13 cellular contexts compared by ENCODE assay signal in genomic region chr9:137275937-137276756, GRCh38. TPM values are rescaled to one million over a fixed set of nuclear protein-coding genes. Genes with fewer than 3 reads are reported as not detected.
DNase-seq lines count a peak whose midpoint lies in the region; ATAC-seq, FAIRE-seq and TF ChIP-seq lines count a peak whose summit lies in the region.
"Had no signal": no experiment of that assay in that cellular context is flagged by ENCODE, and none has a peak within 500 bp of the region (broad histone marks: within the 10 kb centered on the region; RNA-seq: fewer than 3 reads in every experiment).

No MANE protein-coding gene starts in this region.

- TF ChIP-seq CTCF in GM12878 (IDR thresholded peaks at IDR 0.05 in 2 of 3, conservative IDR thresholded peaks at IDR 0.05 in 1 of 3; ENCODE audit: control insufficient read depth in 2 of 3, extremely low read depth in 1 of 3, insufficient read depth in 1 of 3, low read depth in 3 of 3, low read length in 3 of 3) (no peak), upper lobe of right lung (IDR thresholded peaks at IDR 0.05) (no peak)

- H3K27me3 Mint-ChIP-seq in activated naive CD4-positive, alpha-beta T cell treated with anti-CD3 and anti-CD28 coated beads, Interleukin-2, amount 10 ng/mL, durations not matched to agents 7 days and 5 days, result peaks cover 38% of the 10 kb centered on the region

- TF ChIP-seq POLR2A in GM12878 (IDR thresholded peaks at IDR 0.05; ENCODE audit: low read depth, low read length), result no peak

- H3K79me2 ChIP-seq in GM12878 (ENCODE audit: control insufficient read depth, insufficient read depth, low read length), result peaks cover 19% of the 10 kb centered on the region

- DNase-seq in activated naive CD4-positive, alpha-beta T cell treated with anti-CD3 and anti-CD28 coated beads, Interleukin-2, amount 10 ng/mL, durations not matched to agents 7 days and 5 days, result no peak
- DNase-seq in activated naive CD4-positive, alpha-beta T cell treated with anti-CD3 and anti-CD28 coated beads, Interleukin-2, amount 50 U/mL, for 16 hours, result no peak
- DNase-seq in GM12878 (ENCODE audit: low read depth, low spot score), result no peak
- DNase-seq in upper lobe of right lung, result peak; percentile 65
- DNase-seq in GM19239 (ENCODE audit: insufficient read length, low spot score), result no peak
- DNase-seq in AG20443 (ENCODE audit: low spot score), result no peak
- no peak for DNase-seq in NCI-H524 treated with DMSO at 0.1 percent for 48 hours (lab: John Stamatoyannopoulos, UW)
- DNase-seq: effector CD8-positive, alpha-beta T cell; NK-92 treated with Interleukin-12 subunit alpha and Interleukin-12 subunit beta, amount 100 ng/mL, for 24 hours had no signal

- H3K9ac ChIP-seq in GM12878 (ENCODE audit: control insufficient read depth, insufficient read depth, low read length), result no peak overlapping the region; the same call in 1 of the 2 replicates

- peaks cover 36% of the 10 kb centered on the region for H3K4me1 ChIP-seq in GM12878 (ENCODE audit: control insufficient read depth, insufficient read depth, low read length)
- H3K4me1 ChIP-seq in mesodermal cell (ENCODE audit: control insufficient read depth, insufficient read depth, low read length, poor library complexity, severe bottlenecking), result peaks cover 23% of the 10 kb centered on the region
- H3K4me1 ChIP-seq in upper lobe of right lung, result peaks cover 34% of the 10 kb centered on the region

- peaks cover 31% of the 10 kb centered on the region for H3K4me1 Mint-ChIP-seq in activated naive CD4-positive, alpha-beta T cell treated with anti-CD3 and anti-CD28 coated beads, Interleukin-2, amount 10 ng/mL, durations not matched to agents 7 days and 5 days

- H3K36me3 Mint-ChIP-seq in activated naive CD4-positive, alpha-beta T cell treated with anti-CD3 and anti-CD28 coated beads, Interleukin-2, amount 10 ng/mL, durations not matched to agents 7 days and 5 days, result peaks cover 7% of the 10 kb centered on the region

- RAD21 ChIA-PET in GM12878 (lab: Charles Lee; ENCODE audit: unreplicated experiment), result interaction anchor here (0.9 to 1.7 kb wide), 7 partner anchors 11 to 40 kb away, joined by 3 to 9 read pairs (median 3); partner anchors contain the start of gene NRARP

- no TSS peak for BruUV-seq in GM12878 (replicated peaks; lab: Mats Ljungman, UMichigan)

- H3K9me3 Mint-ChIP-seq in activated naive CD4-positive, alpha-beta T cell treated with anti-CD3 and anti-CD28 coated beads, Interleukin-2, amount 10 ng/mL, durations not matched to agents 7 days and 5 days, result no peaks in the 10 kb centered on the region

- peak overlapping the region; percentile 95 for H3K27ac ChIP-seq in GM12878 (ENCODE audit: control insufficient read depth, insufficient read depth)
- H3K27ac ChIP-seq in mesodermal cell (ENCODE audit: low read depth, low read length, severe bottlenecking), result peak overlapping the region; percentile 91
- H3K27ac ChIP-seq in upper lobe of right lung, result peak overlapping the region; percentile 95

- FAIRE-seq in GM12878 (lab: Jason Lieb, UNC) (no peak), GM19239 (lab: Jason Lieb, UNC) (no peak)
- FAIRE-seq: HTR-8/SVneo had no signal

- no peaks in the 10 kb centered on the region for H3K9me3 ChIP-seq in GM12878 (replicated peaks; ENCODE audit: control insufficient read depth, insufficient read depth, low read length)
- H3K9me3 ChIP-seq in mesodermal cell (ENCODE audit: control insufficient read depth, low read length), result no peaks in the 10 kb centered on the region
- no peaks in the 10 kb centered on the region for H3K9me3 ChIP-seq in upper lobe of right lung

- CTCF ChIA-PET in activated naive CD4-positive, alpha-beta T cell treated with anti-CD3 and anti-CD28 coated beads, Interleukin-2, amount 10 ng/mL, durations not matched to agents 7 days and 5 days (lab: Charles Lee), result no interaction called here
- CTCF ChIA-PET in GM12878 (lab: Yijun Ruan, JAX), result interaction anchor here (0.9 to 1.6 kb wide), 9 partner anchors 8 to 247 kb away, joined by 3 to 6 read pairs (median 3); partner anchors contain the start of genes EXD3, NOXA1 and RNF224

- WGBS in GM12878 (ENCODE audit: insufficient coverage, insufficient replicate concordance, low lambda C conversion rate, missing lambda C conversion rate), result 87% methylated on average over 20 of the region's 20 CpGs
- 87 to 88% methylated on average over 15 to 20 of the region's 20 CpGs for WGBS in mesodermal cell (ENCODE audit: insufficient coverage in 2 of 2), 2 experiments

- peak overlapping the region; percentile 50 for H3K4me3 Mint-ChIP-seq in activated naive CD4-positive, alpha-beta T cell treated with anti-CD3 and anti-CD28 coated beads, Interleukin-2, amount 10 ng/mL, durations not matched to agents 7 days and 5 days

- H3K36me3 ChIP-seq in GM12878 (ENCODE audit: control insufficient read depth in 2 of 2, insufficient read depth in 2 of 2, low read length in 1 of 2), result peaks cover 0 to 2% of the 10 kb centered on the region in 2 experiments; a peak in 2 of 4 replicates
- H3K36me3 ChIP-seq in mesodermal cell (ENCODE audit: control insufficient read depth, insufficient read depth, low read length), result peaks cover 40% of the 10 kb centered on the region
- peaks cover 34% of the 10 kb centered on the region for H3K36me3 ChIP-seq in upper lobe of right lung

- H3K4me2 ChIP-seq in GM12878 (ENCODE audit: control insufficient read depth, insufficient read depth), result peak overlapping the region; percentile 97

- no peaks in the 10 kb centered on the region for H4K20me1 ChIP-seq in GM12878 (ENCODE audit: control insufficient read depth, insufficient read depth)

- SMC1A ChIA-PET in GM12878 (lab: Charles Lee; ENCODE audit: uncharacterized antibody, unreplicated experiment), result interaction anchor here (1.0 to 1.6 kb wide), 2 partner anchors 10 to 38 kb away, joined by 3 to 6 read pairs; no protein-coding TSS in a partner anchor

- POLR2A ChIA-PET in GM12878 (lab: Charles Lee), result interaction anchor here (1.3 to 2.5 kb wide), 3 partner anchors 36 to 147 kb away, joined by 5 to 14 read pairs (median 7); partner anchors contain the start of genes EXD3, NOXA1 and TUBB4B

- in situ Hi-C loops in GM12878 (cut with MboI), result no loop called here

- no peak for TF ChIP-seq EP300 in GM12878 (IDR thresholded peaks at IDR 0.05; ENCODE audit: borderline replicate concordance in 1 of 2, control insufficient read depth in 1 of 2, low read depth in 2 of 2, low read length in 2 of 2)

- peak overlapping the region; percentile 92; the same call in 1 of the 2 replicates for H3K4me3 ChIP-seq in GM12878
- H3K4me3 ChIP-seq in mesodermal cell (ENCODE audit: extremely low read depth, insufficient read depth, low read length, poor library complexity, severe bottlenecking), result peak overlapping the region; percentile 64
- H3K4me3 ChIP-seq in upper lobe of right lung, result no peak overlapping the region

- H3K27me3 ChIP-seq in GM12878 (replicated peaks in 1 of 2; ENCODE audit: control insufficient read depth in 2 of 2, insufficient read depth in 2 of 2, low read length in 1 of 2), result no peaks in the 10 kb centered on the region
- no peaks in the 10 kb centered on the region for H3K27me3 ChIP-seq in upper lobe of right lung

- H2AFZ ChIP-seq in GM12878 (ENCODE audit: control insufficient read depth, low read depth, low read length), result no peak overlapping the region

- ATAC-seq in GM12878 (no peak), upper lobe of right lung (no peak)

- H3K27ac Mint-ChIP-seq in activated naive CD4-positive, alpha-beta T cell treated with anti-CD3 and anti-CD28 coated beads, Interleukin-2, amount 10 ng/mL, durations not matched to agents 7 days and 5 days, result peak overlapping the region; percentile 37

- no peak for TF ChIP-seq RAD21 in GM12878 (IDR thresholded peaks at IDR 0.05; ENCODE audit: insufficient read depth, low read depth, low read length)

- intact Hi-C loops in GM12878 (cut with micrococcal nuclease; ENCODE audit: unreplicated experiment) (no loop called here), upper lobe of right lung (cut with DNase I) (no loop called here)

RNA-seq across cellular contexts. Expression of gene TOR4A, which starts 1.4 kb away (rescaled TPM):
- total RNA-seq in GM12878 (2013; cell fraction: nucleolus; rRNA removed), result 22.6 and 29.1 TPM in 2 replicates
- total RNA-seq in GM12878 (2014; rRNA removed) (13.8 and 14.6 TPM in 2 replicates), GM12878 (2014; rRNA removed; fragmentation: Illumina TruSeq; extraction: Trizol) (3.9 TPM in 2 replicates), GM12878 (2021) (19.6 and 19.9 TPM in 2 replicates), upper lobe of right lung (27.4 TPM)
- polyA plus RNA-seq in GM12878 (2011; ENCODE audit: low read depth), result 1.8 TPM
- polyA plus RNA-seq in GM12878 (2011; rRNA removed) (2.2 and 4.6 TPM in 2 replicates), GM12878 (2014; fragmentation: Illumina TruSeq; extraction: Trizol) (1.3 and 3.0 TPM in 2 replicates), GM12878 (2014; fragmentation: Nextera tagmentation; extraction: Ambion mirVana) (1 to 10 TPM; 2.2 to 3.4 TPM), GM12878 (2014; rRNA removed) (14.6 and 16.0 TPM in 2 replicates), GM12878 (2016; fragmentation: Nextera tagmentation; extraction: Ambion mirVana) (1 to 10 TPM; 2.0 to 3.0 TPM)
- 8.0 and 11.9 TPM in 2 replicates for polyA plus RNA-seq in GM12878 (2011; cell fraction: cytosol; rRNA removed)
- polyA plus RNA-seq in GM12878 (2011; cell fraction: nucleus; rRNA removed), result 16.8 and 21.7 TPM in 2 replicates
- polyA plus RNA-seq in GM12878 (2012), result 8.2 and 9.1 TPM in 2 replicates
- polyA minus RNA-seq in GM12878 (2011; rRNA and poly(A)+ RNA removed), result 2.2 and 6.7 TPM in 2 replicates
- polyA minus RNA-seq in GM12878 (2011; cell fraction: cytosol; rRNA and poly(A)+ RNA removed), result 6.8 and 7.1 TPM in 2 replicates
- polyA minus RNA-seq in GM12878 (2011; cell fraction: nucleus; rRNA and poly(A)+ RNA removed), result 8.2 and 14.4 TPM in 2 replicates
- polyA plus RNA-seq in mesodermal cell (2013, experiment 1 of 2), result 19.6 TPM
- polyA plus RNA-seq in mesodermal cell (2013, experiment 2 of 2), result 15.5 TPM

RNA-seq across cellular contexts. Expression of gene NELFB, which starts 21.0 kb away (rescaled TPM):
- 13.6 and 13.9 TPM in 2 replicates for total RNA-seq in GM12878 (2013; cell fraction: nucleolus; rRNA removed)
- 34.0 and 39.3 TPM in 2 replicates for total RNA-seq in GM12878 (2014; rRNA removed)
- total RNA-seq in GM12878 (2014; rRNA removed; fragmentation: Illumina TruSeq; extraction: Trizol), result 14.6 and 16.1 TPM in 2 replicates
- 61.2 and 63.4 TPM in 2 replicates for total RNA-seq in GM12878 (2021)
- 12.6 TPM for polyA plus RNA-seq in GM12878 (2011; ENCODE audit: low read depth)
- polyA plus RNA-seq in GM12878 (2011; rRNA removed), result 11.9 and 22.6 TPM in 2 replicates
- 44.0 and 53.0 TPM in 2 replicates for polyA plus RNA-seq in GM12878 (2011; cell fraction: cytosol; rRNA removed)
- 52.1 and 64.2 TPM in 2 replicates for polyA plus RNA-seq in GM12878 (2011; cell fraction: nucleus; rRNA removed)
- 32.6 and 37.0 TPM in 2 replicates for polyA plus RNA-seq in GM12878 (2012)
- 5.0 and 18.2 TPM in 2 replicates for polyA plus RNA-seq in GM12878 (2014; fragmentation: Illumina TruSeq; extraction: Trizol)
- polyA plus RNA-seq in GM12878 (2014; fragmentation: Nextera tagmentation; extraction: Ambion mirVana), result under 1 TPM; 0.19 to 0.68 TPM
- polyA plus RNA-seq in GM12878 (2014; rRNA removed), result 41.1 and 45.3 TPM in 2 replicates
- polyA plus RNA-seq in GM12878 (2016; fragmentation: Nextera tagmentation; extraction: Ambion mirVana), result 10 to 100 TPM; 40.3 to 42.4 TPM
- 21.6 and 47.4 TPM in 2 replicates for polyA minus RNA-seq in GM12878 (2011; rRNA and poly(A)+ RNA removed)
- polyA minus RNA-seq in GM12878 (2011; cell fraction: cytosol; rRNA and poly(A)+ RNA removed), result 18.4 and 20.5 TPM in 2 replicates
- 7.5 and 13.3 TPM in 2 replicates for polyA minus RNA-seq in GM12878 (2011; cell fraction: nucleus; rRNA and poly(A)+ RNA removed)
- polyA plus RNA-seq in mesodermal cell (2013, experiment 1 of 2), result 60.0 TPM
- 50.4 TPM for polyA plus RNA-seq in mesodermal cell (2013, experiment 2 of 2)
- total RNA-seq in upper lobe of right lung, result 47.2 TPM

RNA-seq across cellular contexts. Expression of gene STPG3, which starts 25.1 kb away (rescaled TPM):
- not detected in 2 replicates for total RNA-seq in GM12878 (2013; cell fraction: nucleolus; rRNA removed)
- total RNA-seq in GM12878 (2014; rRNA removed), result not detected in 2 replicates
- total RNA-seq in GM12878 (2014; rRNA removed; fragmentation: Illumina TruSeq; extraction: Trizol), result not detected in 2 replicates
- total RNA-seq in GM12878 (2021), result not detected in 2 replicates
- polyA plus RNA-seq in GM12878 (2011; ENCODE audit: low read depth), result not detected
- polyA plus RNA-seq in GM12878 (2011; rRNA removed), result not detected in 2 replicates
- not detected in 2 replicates for polyA plus RNA-seq in GM12878 (2011; cell fraction: cytosol; rRNA removed)
- 0.12 TPM in 1 of 2 replicates, not detected in the other for polyA plus RNA-seq in GM12878 (2011; cell fraction: nucleus; rRNA removed)
- 0.28 and 0.80 TPM in 2 replicates for polyA plus RNA-seq in GM12878 (2012)
- polyA plus RNA-seq in GM12878 (2014; fragmentation: Illumina TruSeq; extraction: Trizol), result not detected in 2 replicates
- polyA plus RNA-seq in GM12878 (2014; fragmentation: Nextera tagmentation; extraction: Ambion mirVana), result not detected
- not detected in 2 replicates for polyA plus RNA-seq in GM12878 (2014; rRNA removed)
- not detected for polyA plus RNA-seq in GM12878 (2016; fragmentation: Nextera tagmentation; extraction: Ambion mirVana)
- not detected in 2 replicates for polyA minus RNA-seq in GM12878 (2011; rRNA and poly(A)+ RNA removed)
- not detected in 2 replicates for polyA minus RNA-seq in GM12878 (2011; cell fraction: cytosol; rRNA and poly(A)+ RNA removed)
- not detected in 2 replicates for polyA minus RNA-seq in GM12878 (2011; cell fraction: nucleus; rRNA and poly(A)+ RNA removed)
- polyA plus RNA-seq in mesodermal cell (2013, experiment 1 of 2), result not detected
- polyA plus RNA-seq in mesodermal cell (2013, experiment 2 of 2), result not detected
- not detected for total RNA-seq in upper lobe of right lung
- total RNA-seq: activated CD8-positive, alpha-beta memory T cell treated with anti-CD3 and anti-CD28 coated beads for 36 hours; kidney epithelial cell had no signal

RNA-seq across cellular contexts. Expression of gene NRARP, which starts 25.9 kb away (rescaled TPM):
- total RNA-seq in GM12878 (2013; cell fraction: nucleolus; rRNA removed), result 7.0 and 7.7 TPM in 2 replicates
- total RNA-seq in GM12878 (2014; rRNA removed) (2.7 and 3.7 TPM in 2 replicates), GM12878 (2014; rRNA removed; fragmentation: Illumina TruSeq; extraction: Trizol) (0.64 and 0.67 TPM in 2 replicates), GM12878 (2021) (8.4 and 9.2 TPM in 2 replicates), upper lobe of right lung (21.5 TPM)
- polyA plus RNA-seq in GM12878 (2011; ENCODE audit: low read depth), result 0.56 TPM
- polyA plus RNA-seq in GM12878 (2011; rRNA removed) (1.6 and 2.6 TPM in 2 replicates), GM12878 (2014; fragmentation: Illumina TruSeq; extraction: Trizol) (1.4 and 1.8 TPM in 2 replicates), GM12878 (2014; fragmentation: Nextera tagmentation; extraction: Ambion mirVana) (not detected), GM12878 (2014; rRNA removed) (5.5 and 7.2 TPM in 2 replicates), GM12878 (2016; fragmentation: Nextera tagmentation; extraction: Ambion mirVana) (under 1 TPM; 0.06 to 0.15 TPM)
- 3.3 TPM in 2 replicates for polyA plus RNA-seq in GM12878 (2011; cell fraction: cytosol; rRNA removed)
- polyA plus RNA-seq in GM12878 (2011; cell fraction: nucleus; rRNA removed), result 5.8 and 5.9 TPM in 2 replicates
- polyA plus RNA-seq in GM12878 (2012), result 2.4 and 2.8 TPM in 2 replicates
- 0.51 and 0.93 TPM in 2 replicates for polyA minus RNA-seq in GM12878 (2011; rRNA and poly(A)+ RNA removed)
- 1.3 and 2.0 TPM in 2 replicates for polyA minus RNA-seq in GM12878 (2011; cell fraction: cytosol; rRNA and poly(A)+ RNA removed)
- polyA minus RNA-seq in GM12878 (2011; cell fraction: nucleus; rRNA and poly(A)+ RNA removed), result 4.2 and 6.9 TPM in 2 replicates
- polyA plus RNA-seq in mesodermal cell (2013, experiment 1 of 2), result 28.9 TPM
- polyA plus RNA-seq in mesodermal cell (2013, experiment 2 of 2), result 18.4 TPM

RNA-seq across cellular contexts. Expression of gene TUBB4B, which starts 35.1 kb away (rescaled TPM):
- total RNA-seq in GM12878 (2013; cell fraction: nucleolus; rRNA removed), result 45.3 and 50.1 TPM in 2 replicates
- total RNA-seq in GM12878 (2014; rRNA removed) (203 and 255 TPM in 2 replicates), GM12878 (2014; rRNA removed; fragmentation: Illumina TruSeq; extraction: Trizol) (168 and 187 TPM in 2 replicates), GM12878 (2021) (348 and 365 TPM in 2 replicates), upper lobe of right lung (191 TPM)
- polyA plus RNA-seq in GM12878 (2011; ENCODE audit: low read depth), result 59.8 TPM
- polyA plus RNA-seq in GM12878 (2011; rRNA removed) (65.9 and 204 TPM in 2 replicates), GM12878 (2014; fragmentation: Illumina TruSeq; extraction: Trizol) (122 and 254 TPM in 2 replicates), GM12878 (2014; fragmentation: Nextera tagmentation; extraction: Ambion mirVana) (10 to 100 TPM; 23.0 to 63.2 TPM), GM12878 (2014; rRNA removed) (403 and 485 TPM in 2 replicates), GM12878 (2016; fragmentation: Nextera tagmentation; extraction: Ambion mirVana) (100 to 1,000 TPM; 521 to 532 TPM)
- polyA plus RNA-seq in GM12878 (2011; cell fraction: cytosol; rRNA removed), result 277 and 441 TPM in 2 replicates
- polyA plus RNA-seq in GM12878 (2011; cell fraction: nucleus; rRNA removed), result 263 and 420 TPM in 2 replicates
- 147 and 170 TPM in 2 replicates for polyA plus RNA-seq in GM12878 (2012)
- polyA minus RNA-seq in GM12878 (2011; rRNA and poly(A)+ RNA removed), result 156 and 212 TPM in 2 replicates
- polyA minus RNA-seq in GM12878 (2011; cell fraction: cytosol; rRNA and poly(A)+ RNA removed), result 91.5 and 119 TPM in 2 replicates
- 95.1 and 128 TPM in 2 replicates for polyA minus RNA-seq in GM12878 (2011; cell fraction: nucleus; rRNA and poly(A)+ RNA removed)
- polyA plus RNA-seq in mesodermal cell (2013, experiment 1 of 2), result 341 TPM
- polyA plus RNA-seq in mesodermal cell (2013, experiment 2 of 2), result 341 TPM
